In genomic region chr15:89576417-89576773, GRCh38 we compare ENCODE assay signal across 9 cellular contexts. TPM values are rescaled to one million over a fixed set of nuclear protein-coding genes. Genes with fewer than 3 reads are reported as not detected.
DNase-seq lines count a peak whose midpoint lies in the region; ATAC-seq and TF ChIP-seq lines count a peak whose summit lies in the region.
"Had no signal": no experiment of that assay in that cellular context is flagged by ENCODE, and none has a peak within 500 bp of the region (broad histone marks: within the 10 kb centered on the region; RNA-seq: fewer than 3 reads in every experiment).

No MANE protein-coding gene starts in this region.

- no peaks in the 10 kb centered on the region for H3K27me3 ChIP-seq in foreskin keratinocyte
- no peaks in the 10 kb centered on the region for H3K27me3 ChIP-seq in stomach smooth muscle (ENCODE audit: control insufficient read depth in 1 of 2, insufficient read depth in 2 of 2, low read length in 2 of 2)
- H3K27me3 ChIP-seq: sigmoid colon had no signal

- TF ChIP-seq CTCF in VCaP (conservative IDR thresholded peaks at IDR 0.05) = no peak
- no peak for TF ChIP-seq CTCF in foreskin keratinocyte (conservative IDR thresholded peaks at IDR 0.05)

- peak overlapping the region; percentile 91 for H3K4me3 Mint-ChIP-seq in activated T-cell treated with anti-CD3 and anti-CD28 coated beads, Interleukin-2, amount 50 U/mL, for 24 hours

- H3K4me3 ChIP-seq in stomach smooth muscle (ENCODE audit: low read length in 2 of 2) = peak overlapping the region; percentile 76 to 80

- no peaks in the 10 kb centered on the region for H3K9me3 Mint-ChIP-seq in activated T-cell treated with anti-CD3 and anti-CD28 coated beads, Interleukin-2, amount 50 U/mL, for 24 hours

- H3K27ac Mint-ChIP-seq in activated T-cell treated with anti-CD3 and anti-CD28 coated beads, Interleukin-2, amount 50 U/mL, for 24 hours = peak overlapping the region; percentile 79

- peak overlapping the region; percentile 73; the same call in 1 of the 2 replicates for H3K27ac ChIP-seq in VCaP
- peak overlapping the region; percentile 49 for H3K27ac ChIP-seq in foreskin keratinocyte
- H3K27ac ChIP-seq in stomach smooth muscle (ENCODE audit: low read length) = no peak overlapping the region
- H3K27ac ChIP-seq: sigmoid colon had no signal

- peaks cover 12% of the 10 kb centered on the region for H3K27me3 Mint-ChIP-seq in activated T-cell treated with anti-CD3 and anti-CD28 coated beads, Interleukin-2, amount 50 U/mL, for 24 hours

- H3K9ac ChIP-seq in stomach smooth muscle (ENCODE audit: low read length in 2 of 2) = no peak overlapping the region

- peaks cover 50% of the 10 kb centered on the region for H3K36me3 Mint-ChIP-seq in activated T-cell treated with anti-CD3 and anti-CD28 coated beads, Interleukin-2, amount 50 U/mL, for 24 hours (ENCODE audit: low read depth)

- no peaks in the 10 kb centered on the region for H3K9me3 ChIP-seq in stomach smooth muscle (ENCODE audit: control insufficient read depth in 2 of 2, low read length in 2 of 2)
- H3K9me3 ChIP-seq: sigmoid colon had no signal

- ATAC-seq in foreskin keratinocyte (no peak), GM19452 (IDR thresholded peaks at IDR 0.05; ENCODE audit: unreplicated experiment) (no peak), GM21825 (IDR thresholded peaks at IDR 0.05; ENCODE audit: unreplicated experiment) (no peak)

- no peaks in the 10 kb centered on the region for H3K36me3 ChIP-seq in stomach smooth muscle (ENCODE audit: control insufficient read depth in 2 of 2, insufficient read depth in 2 of 2, low read length in 2 of 2)
- H3K36me3 ChIP-seq: sigmoid colon had no signal

- peaks cover 13% of the 10 kb centered on the region for H3K4me1 ChIP-seq in foreskin keratinocyte
- H3K4me1 ChIP-seq in stomach smooth muscle (ENCODE audit: control insufficient read depth, insufficient read depth, low read length) = peaks cover 14% of the 10 kb centered on the region

- no peak for DNase-seq in activated T-cell treated with anti-CD3 and anti-CD28 coated beads, Interleukin-2, amount 50 U/mL, for 24 hours
- no peak for DNase-seq in activated T-cell treated with anti-CD3 and anti-CD28 coated beads, Interleukin-2, amount 50 U/mL, for 48 hours
- DNase-seq in foreskin keratinocyte = peak; percentile 25 to 50
- no peak for DNase-seq in NCI-H1694 (lab: John Stamatoyannopoulos, UW)
- DNase-seq: sigmoid colon had no signal

- peaks cover 23% of the 10 kb centered on the region for H3K4me1 Mint-ChIP-seq in activated T-cell treated with anti-CD3 and anti-CD28 coated beads, Interleukin-2, amount 50 U/mL, for 24 hours (ENCODE audit: low read depth)

RNA-seq across cellular contexts. Expression of gene TICRR, which starts 1.1 kb away (rescaled TPM):
- 14.9 and 15.9 TPM in 2 replicates for total RNA-seq in foreskin keratinocyte
- 5.1 and 5.6 TPM in 2 replicates for polyA plus RNA-seq in foreskin keratinocyte

Comparison
In these comparisons a context has a peak if more than half of its experiments do, and no peak if none do; other contexts are left out.
1. DNase-seq: peak in foreskin keratinocyte (2 of 2); none in activated T-cell treated with anti-CD3 and anti-CD28 coated beads, Interleukin-2, amount 50 U/mL, for 24 hours (single experiment), activated T-cell treated with anti-CD3 and anti-CD28 coated beads, Interleukin-2, amount 50 U/mL, for 48 hours (0 of 2) and NCI-H1694 (single experiment).